ENCODE assay signal across 20 cellular contexts in genomic region chr6:15986027-15986629, GRCh38.
"Had no signal": no experiment of that assay in that cellular context is flagged by ENCODE, and none has a peak within 500 bp of the region (broad histone marks: within the 10 kb centered on the region; RNA-seq: fewer than 3 reads in every experiment).

No MANE protein-coding gene starts in this region.

- H3K9ac ChIP-seq: KMS-11, SK-N-SH had no signal

- H3K27me3 Mint-ChIP-seq: activated naive CD8-positive, alpha-beta T cell; central memory CD8-positive, alpha-beta T cell had no signal

- H3K36me3 ChIP-seq: MG63, WERI-Rb-1 had no signal

- H3K4me3 Mint-ChIP-seq: activated CD4-positive, alpha-beta memory T cell treated with anti-CD3 and anti-CD28 coated beads, Interleukin-2, amount 10 ng/mL, durations not matched to agents 7 days and 5 days; activated CD4-positive, alpha-beta T cell treated with anti-CD3 and anti-CD28 coated beads for 36 hours; activated naive CD8-positive, alpha-beta T cell; brain; central memory CD8-positive, alpha-beta T cell had no signal

- H3K27ac ChIP-seq: KMS-11, WERI-Rb-1 had no signal

- H3K36me3 Mint-ChIP-seq: activated naive CD8-positive, alpha-beta T cell; brain had no signal

- H3K4me1 Mint-ChIP-seq: activated CD4-positive, alpha-beta memory T cell treated with anti-CD3 and anti-CD28 coated beads, Interleukin-2, amount 10 ng/mL, durations not matched to agents 7 days and 5 days had no signal

- ATAC-seq: activated CD4-positive, alpha-beta T cell treated with anti-CD3 and anti-CD28 coated beads for 36 hours had no signal

- DNase-seq: activated CD4-positive, alpha-beta memory T cell treated with anti-CD3 and anti-CD28 coated beads, Interleukin-2, amount 10 ng/mL, durations not matched to agents 7 days and 5 days; activated CD4-positive, alpha-beta T cell treated with anti-CD3 and anti-CD28 coated beads for 36 hours; activated CD4-positive, alpha-beta T cell treated with anti-CD3 and anti-CD28 coated beads, Interleukin-2, amount 50 U/mL, for 1 hour; activated effector memory CD4-positive, alpha-beta T cell treated with Interleukin-2 at 50 U/mL for 16 hours; activated naive CD4-positive, alpha-beta T cell; activated T-cell treated with anti-CD3 and anti-CD28 coated beads for 4 hours; amygdala; MG63; NCI-H1105 treated with DMSO at 0.1 percent for 48 hours; NCI-H1436 treated with DMSO at 0.1 percent for 48 hours; NCI-H187; NCI-H2081 treated with DMSO at 0.1 percent for 48 hours; NCI-H446; SK-N-SH; T-helper 1 cell; WERI-Rb-1 had no signal

- H3K9me3 Mint-ChIP-seq: activated CD4-positive, alpha-beta memory T cell treated with anti-CD3 and anti-CD28 coated beads, Interleukin-2, amount 10 ng/mL, durations not matched to agents 7 days and 5 days; central memory CD8-positive, alpha-beta T cell had no signal

- H3K4me3 ChIP-seq: MG63 had no signal

- H3K27ac Mint-ChIP-seq: activated CD4-positive, alpha-beta memory T cell treated with anti-CD3 and anti-CD28 coated beads, Interleukin-2, amount 10 ng/mL, durations not matched to agents 7 days and 5 days; activated CD4-positive, alpha-beta T cell treated with anti-CD3 and anti-CD28 coated beads for 36 hours; activated naive CD8-positive, alpha-beta T cell had no signal

- H3K9me3 ChIP-seq: MG63, SK-N-SH had no signal
